Comparison of ENCODE assay signal across 8 cellular contexts in genomic region chr17:48023408-48024148, GRCh38. TPM values are rescaled to one million over a fixed set of nuclear protein-coding genes. Genes with fewer than 3 reads are reported as not detected.
A peak's percentile ranks its signal among the peaks of the same experiment; 100 is the strongest.
DNase-seq lines count a peak whose midpoint lies in the region; ATAC-seq, FAIRE-seq and TF ChIP-seq lines count a peak whose summit lies in the region.

No MANE protein-coding gene starts in this region.

- H3K27me3 ChIP-seq in CD8-positive, alpha-beta memory T cell (ENCODE audit: insufficient read depth, low read length, poor library complexity, severe bottlenecking): peaks cover 10% of the 10 kb centered on the region

- no peaks in the 10 kb centered on the region for H3K9me3 ChIP-seq in CD8-positive, alpha-beta memory T cell (ENCODE audit: low read length)

- intact Hi-C loops in natural killer cell (cut with micrococcal nuclease): no loop called here

- peaks cover 15 to 20% of the 10 kb centered on the region in 2 donors for H3K27me3 Mint-ChIP-seq in CD8-positive, alpha-beta memory T cell
- peaks cover 73% of the 10 kb centered on the region for H3K27me3 Mint-ChIP-seq in activated naive CD4-positive, alpha-beta T cell treated with anti-CD3 and anti-CD28 coated beads, Interleukin-2, amount 10 ng/mL, durations not matched to agents 7 days and 5 days
- H3K27me3 Mint-ChIP-seq in natural killer cell (ENCODE audit: low read depth in 2 of 2) (peaks cover 30 to 42% of the 10 kb centered on the region in 2 donors), type B pancreatic cell (peaks cover 43% of the 10 kb centered on the region)

- peak overlapping the region; percentile 49 for H3K27ac ChIP-seq in CD8-positive, alpha-beta memory T cell (ENCODE audit: low read depth, low read length)

- peak; percentile 27 to 64 (median 35) for DNase-seq in CD8-positive, alpha-beta memory T cell
- DNase-seq in KBM-7 (peak; percentile 68), OCI-M1 (lab: John Stamatoyannopoulos, UW) (peak; percentile 36), foreskin melanocyte (peak; percentile 65), natural killer cell (peak; percentile 34), type B pancreatic cell (ENCODE audit: extremely low spot score, unreplicated experiment) (peak; percentile 83), GM19239 (ENCODE audit: insufficient read length, low spot score) (no peak)
- DNase-seq in activated naive CD4-positive, alpha-beta T cell treated with anti-CD3 and anti-CD28 coated beads, Interleukin-2, amount 10 ng/mL, durations not matched to agents 7 days and 5 days: peak; percentile 65

- CTCF ChIA-PET in CD8-positive, alpha-beta memory T cell (lab: Charles Lee): interaction anchor here (0.6 to 0.9 kb wide), 2 partner anchors 74 to 77 kb away, joined by 3 to 4 read pairs; no protein-coding TSS in a partner anchor
- CTCF ChIA-PET in activated naive CD4-positive, alpha-beta T cell treated with anti-CD3 and anti-CD28 coated beads, Interleukin-2, amount 10 ng/mL, durations not matched to agents 7 days and 5 days (lab: Charles Lee): interaction anchor here (1.0 kb wide), 1 partner anchor 26 kb away, joined by 3 read pairs; no protein-coding TSS in a partner anchor

- H3K36me3 ChIP-seq in CD8-positive, alpha-beta memory T cell (ENCODE audit: insufficient read depth, low read length): no peaks in the 10 kb centered on the region

- in situ Hi-C loops in KBM-7 (cut with MboI; ENCODE audit: low pct_unique_long_range_greater_than_20kb, low sequenced_read_pairs): no loop called here

- no peaks in the 10 kb centered on the region for H3K36me3 Mint-ChIP-seq in CD8-positive, alpha-beta memory T cell
- H3K36me3 Mint-ChIP-seq in activated naive CD4-positive, alpha-beta T cell treated with anti-CD3 and anti-CD28 coated beads, Interleukin-2, amount 10 ng/mL, durations not matched to agents 7 days and 5 days: no peaks in the 10 kb centered on the region
- no peaks in the 10 kb centered on the region for H3K36me3 Mint-ChIP-seq in natural killer cell
- no peaks in the 10 kb centered on the region for H3K36me3 Mint-ChIP-seq in type B pancreatic cell

- peak overlapping the region in 4 of 8 donors; percentile 23 to 78 (median 59) for H3K27ac Mint-ChIP-seq in CD8-positive, alpha-beta memory T cell
- H3K27ac Mint-ChIP-seq in activated naive CD4-positive, alpha-beta T cell treated with anti-CD3 and anti-CD28 coated beads, Interleukin-2, amount 10 ng/mL, durations not matched to agents 7 days and 5 days: peak overlapping the region; percentile 62
- H3K27ac Mint-ChIP-seq in natural killer cell (peak overlapping the region in 1 of 2 donors; percentile 86), type B pancreatic cell (no peak overlapping the region)

- no peak for FAIRE-seq in GM19239 (lab: Jason Lieb, UNC)

- POLR2A ChIA-PET in CD8-positive, alpha-beta memory T cell (lab: Charles Lee): no interaction called here

- H3K4me3 Mint-ChIP-seq in CD8-positive, alpha-beta memory T cell: peak overlapping the region; percentile 55 to 88 (median 75)
- peak overlapping the region; percentile 57 for H3K4me3 Mint-ChIP-seq in activated naive CD4-positive, alpha-beta T cell treated with anti-CD3 and anti-CD28 coated beads, Interleukin-2, amount 10 ng/mL, durations not matched to agents 7 days and 5 days
- H3K4me3 Mint-ChIP-seq in natural killer cell (peak overlapping the region; percentile 74), type B pancreatic cell (peak overlapping the region; percentile 84)

- H3K4me3 ChIP-seq in CD8-positive, alpha-beta memory T cell (ENCODE audit: low read length): peak overlapping the region; percentile 60

- no peaks in the 10 kb centered on the region for H3K9me3 Mint-ChIP-seq in CD8-positive, alpha-beta memory T cell
- no peaks in the 10 kb centered on the region for H3K9me3 Mint-ChIP-seq in activated naive CD4-positive, alpha-beta T cell treated with anti-CD3 and anti-CD28 coated beads, Interleukin-2, amount 10 ng/mL, durations not matched to agents 7 days and 5 days
- H3K9me3 Mint-ChIP-seq in natural killer cell (no peaks in the 10 kb centered on the region), type B pancreatic cell (no peaks in the 10 kb centered on the region)

- peak in 1 of 3 donors; percentile 6 for ATAC-seq in natural killer cell

- peaks cover 36% of the 10 kb centered on the region for H3K4me1 ChIP-seq in CD8-positive, alpha-beta memory T cell (ENCODE audit: insufficient read depth, low read length)

- H3K4me1 Mint-ChIP-seq in CD8-positive, alpha-beta memory T cell: peaks cover 24 to 35% (median 27%) of the 10 kb centered on the region in 3 donors
- H3K4me1 Mint-ChIP-seq in activated naive CD4-positive, alpha-beta T cell treated with anti-CD3 and anti-CD28 coated beads, Interleukin-2, amount 10 ng/mL, durations not matched to agents 7 days and 5 days: peaks cover 46% of the 10 kb centered on the region
- H3K4me1 Mint-ChIP-seq in natural killer cell: peaks cover 34% of the 10 kb centered on the region in 2 donors
- H3K4me1 Mint-ChIP-seq in type B pancreatic cell (ENCODE audit: unreplicated experiment): peaks cover 21% of the 10 kb centered on the region

- TF ChIP-seq CTCF in natural killer cell (IDR thresholded peaks at IDR 0.05): no peak
- TF ChIP-seq CTCF in type B pancreatic cell (conservative IDR thresholded peaks at IDR 0.05): no peak

RNA-seq across cellular contexts. Expression of gene COPZ2, which starts 14.0 kb away (rescaled TPM):
- total RNA-seq in CD8-positive, alpha-beta memory T cell: 1 to 10 TPM; 7.6 to 8.3 TPM
- polyA plus RNA-seq in CD8-positive, alpha-beta memory T cell: 3.3 TPM
- 10 to 100 TPM; 15.9 to 19.1 (median 16.5) TPM for total RNA-seq in natural killer cell
- 1.9 and 5.7 TPM in 2 replicates for total RNA-seq in type B pancreatic cell (ENCODE audit: low replicate concordance)

RNA-seq across cellular contexts. Expression of gene NFE2L1, which starts 24.6 kb away (rescaled TPM):
- 10 to 100 TPM; 94.5 to 98.4 TPM for total RNA-seq in CD8-positive, alpha-beta memory T cell
- 13.1 TPM for polyA plus RNA-seq in CD8-positive, alpha-beta memory T cell
- total RNA-seq in natural killer cell (10 to 100 TPM; 38.6 to 53.4 (median 47.5) TPM), type B pancreatic cell (ENCODE audit: low replicate concordance) (99.1 and 111 TPM in 2 replicates)

RNA-seq across cellular contexts. Expression of gene CDK5RAP3, which starts 52.7 kb away (rescaled TPM):
- 100 to 1,000 TPM; 178 to 184 TPM for total RNA-seq in CD8-positive, alpha-beta memory T cell
- polyA plus RNA-seq in CD8-positive, alpha-beta memory T cell: 81.3 TPM
- total RNA-seq in natural killer cell (100 to 1,000 TPM; 289 to 300 (median 292) TPM), type B pancreatic cell (ENCODE audit: low replicate concordance) (187 and 217 TPM in 2 replicates)
